In genomic region chr6:64037421-64037820, GRCh38 we compare ENCODE assay signal across 23 cellular contexts.
A peak's percentile ranks its signal among the peaks of the same experiment; 100 is the strongest.
DNase-seq lines count a peak whose midpoint lies in the region; ATAC-seq, FAIRE-seq and TF ChIP-seq lines count a peak whose summit lies in the region.
"Had no signal": no experiment of that assay in that cellular context is flagged by ENCODE, and none has a peak within 500 bp of the region (broad histone marks: within the 10 kb centered on the region; RNA-seq: fewer than 3 reads in every experiment).

No MANE protein-coding gene starts in this region.

- no peaks in the 10 kb centered on the region for H3K36me3 ChIP-seq in RWPE2 (ENCODE audit: low read depth)
- H3K36me3 ChIP-seq in bronchial epithelial cell (ENCODE audit: control insufficient read depth, insufficient read depth, low read length): no peaks in the 10 kb centered on the region
- H3K36me3 ChIP-seq in HAP-1 (replicated peaks): no peaks in the 10 kb centered on the region
- H3K36me3 ChIP-seq: BE2C; BLaER1 treated with 17β-estradiol and CSF1 and Interleukin-3, amounts not matched to agents 10 nM and 100 nM had no signal

- H3K9me3 ChIP-seq in RWPE2 (ENCODE audit: severe bottlenecking) (no peaks in the 10 kb centered on the region), HAP-1 (no peaks in the 10 kb centered on the region)
- H3K9me3 ChIP-seq: A549; BE2C; BLaER1 treated with 17β-estradiol and CSF1 and Interleukin-3, amounts not matched to agents 10 nM and 100 nM had no signal

- in situ Hi-C loops in HAP-1 (cut with MboI; ENCODE audit: low sequenced_read_pairs): no loop called here

- TF ChIP-seq CTCF in RWPE2 (IDR thresholded peaks at IDR 0.05; ENCODE audit: poor library complexity, severe bottlenecking) (no peak), bronchial epithelial cell (IDR thresholded peaks at IDR 0.05; ENCODE audit: insufficient read depth, low read length, severe bottlenecking) (no peak)

- no peak overlapping the region for H3K27ac ChIP-seq in RWPE2 (ENCODE audit: poor library complexity, severe bottlenecking)
- H3K27ac ChIP-seq: A549; BLaER1 treated with 17β-estradiol and CSF1 and Interleukin-3, amounts not matched to agents 10 nM and 100 nM had no signal

- no peak for FAIRE-seq in bronchial epithelial cell (lab: Jason Lieb, UNC)
- FAIRE-seq: A549, GM12891, GM18507, H54 had no signal

- DNase-seq in HCEC 1CT (peak; percentile 45), RWPE2 (ENCODE audit: low spot score) (no peak), bronchial epithelial cell (ENCODE audit: low read depth) (peak; percentile 59), HAP-1 (ENCODE audit: low spot score in 2 of 2) (no peak), cortex of kidney (lab: John Stamatoyannopoulos, UW) (no peak), NCI-H446 (lab: John Stamatoyannopoulos, UW) (no peak), NCI-H524 (lab: John Stamatoyannopoulos, UW) (no peak)
- DNase-seq: 8988T; ACHN; AML-193; BE2C; CD4-positive, alpha-beta T cell; CD8-positive, alpha-beta memory T cell; DMS53; DMS79 treated with DMSO at 0.1 percent for 48 hours; GF-D8; GOT3 had no signal

- ATAC-seq in RWPE2 (ENCODE audit: low read depth): peak; percentile 49; the same call in 2 of the 3 replicates
- ATAC-seq: A549, HCT116 had no signal

- H3K27me3 ChIP-seq in RWPE2 (ENCODE audit: insufficient read depth, poor library complexity, severe bottlenecking) (no peaks in the 10 kb centered on the region), bronchial epithelial cell (ENCODE audit: control insufficient read depth, insufficient read depth, low read length) (no peaks in the 10 kb centered on the region), HAP-1 (ENCODE audit: low read depth) (no peaks in the 10 kb centered on the region)
- H3K27me3 ChIP-seq: BE2C; BLaER1 treated with 17β-estradiol and CSF1 and Interleukin-3, amounts not matched to agents 10 nM and 100 nM had no signal

- H3K4me1 ChIP-seq in RWPE2 (ENCODE audit: insufficient read depth, poor library complexity, severe bottlenecking) (peaks cover 19% of the 10 kb centered on the region), HAP-1 (no peaks in the 10 kb centered on the region)
- H3K4me1 ChIP-seq: BLaER1 treated with 17β-estradiol and CSF1 and Interleukin-3, amounts not matched to agents 10 nM and 100 nM had no signal

- H3K4me3 ChIP-seq in RWPE2 (ENCODE audit: severe bottlenecking) (no peak overlapping the region), bronchial epithelial cell (ENCODE audit: low read depth, low read length) (no peak overlapping the region), HAP-1 (no peak overlapping the region)
- H3K4me3 ChIP-seq: A549; BLaER1 treated with 17β-estradiol and CSF1 and Interleukin-3, amounts not matched to agents 10 nM and 100 nM had no signal

Comparison
In these comparisons a context has a peak if more than half of its experiments do, and no peak if none do; other contexts are left out.
1. DNase-seq: peak in HCEC 1CT (single experiment) and bronchial epithelial cell (single experiment); none in RWPE2 (single experiment), HAP-1 (0 of 2), cortex of kidney (single experiment), NCI-H446 (0 of 2) and NCI-H524 (0 of 2).